In genomic region chr15:58748040-58748786, GRCh38 we compare ENCODE assay signal across 8 cellular contexts. TPM values are rescaled to one million over a fixed set of nuclear protein-coding genes. Genes with fewer than 3 reads are reported as not detected.
DNase-seq lines count a peak whose midpoint lies in the region; ATAC-seq and TF ChIP-seq lines count a peak whose summit lies in the region.

No MANE protein-coding gene starts in this region.

- peaks cover 16% of the 10 kb centered on the region for H3K4me1 ChIP-seq in foreskin keratinocyte

- TF ChIP-seq CTCF in GM06990 (IDR thresholded peaks at IDR 0.05; ENCODE audit: insufficient read depth, low read length, poor library complexity, severe bottlenecking) (no peak), foreskin keratinocyte (conservative IDR thresholded peaks at IDR 0.05) (no peak)

- H3K4me3 ChIP-seq in GM06990 (replicated peaks; ENCODE audit: low read depth, low read length), result peak overlapping the region; percentile 82
- H3K4me3 ChIP-seq in skeletal muscle cell (ENCODE audit: low read depth, low read length), result peak overlapping the region; percentile 86

- no peaks in the 10 kb centered on the region for H3K36me3 ChIP-seq in GM06990 (ENCODE audit: control insufficient read depth, insufficient read depth, low read length)

- peak; percentile 31 for DNase-seq in GM06990 (ENCODE audit: extremely low read depth, insufficient read length)
- peak; percentile 15 for DNase-seq in activated T-cell treated with anti-CD3 and anti-CD28 coated beads for 48 hours (ENCODE audit: low read depth)
- no peak for DNase-seq in foreskin keratinocyte
- DNase-seq in skeletal muscle cell (ENCODE audit: low read depth), result no peak
- no peak for DNase-seq in NCI-H187 (lab: John Stamatoyannopoulos, UW)
- no peak for DNase-seq in NCI-H82 treated with DMSO at 0.1 percent for 48 hours (lab: John Stamatoyannopoulos, UW; ENCODE audit: unreplicated experiment)
- DNase-seq in NCI-H2227 (lab: John Stamatoyannopoulos, UW; ENCODE audit: unreplicated experiment), result no peak

- H3K27me3 ChIP-seq in GM06990 (replicated peaks; ENCODE audit: control insufficient read depth, insufficient read depth, low read length), result no peaks in the 10 kb centered on the region
- no peaks in the 10 kb centered on the region for H3K27me3 ChIP-seq in foreskin keratinocyte

- ATAC-seq in HG03159 (IDR thresholded peaks at IDR 0.05; ENCODE audit: unreplicated experiment) (peak; percentile 16), foreskin keratinocyte (no peak)

- peak overlapping the region; percentile 72 for H3K27ac ChIP-seq in foreskin keratinocyte

RNA-seq across cellular contexts. Expression of gene ADAM10, which starts 1.3 kb away (rescaled TPM):
- total RNA-seq in foreskin keratinocyte, result 162 and 166 TPM in 2 replicates
- 15.5 and 18.6 TPM in 2 replicates for polyA plus RNA-seq in foreskin keratinocyte

RNA-seq across cellular contexts. Expression of gene MINDY2, which starts 22.9 kb away (rescaled TPM):
- total RNA-seq in foreskin keratinocyte, result 16.0 and 16.1 TPM in 2 replicates
- polyA plus RNA-seq in foreskin keratinocyte, result 2.2 and 2.6 TPM in 2 replicates

Comparison
In these comparisons a context has a peak if more than half of its experiments do, and no peak if none do; other contexts are left out.
1. DNase-seq: peak in GM06990 (single experiment) and activated T-cell treated with anti-CD3 and anti-CD28 coated beads for 48 hours (single experiment); none in foreskin keratinocyte (0 of 2), skeletal muscle cell (single experiment), NCI-H187 (0 of 2), NCI-H82 treated with DMSO at 0.1 percent for 48 hours (single experiment) and NCI-H2227 (single experiment).